13 cellular contexts compared by ENCODE assay signal in genomic region chr5:756865-757345, GRCh38. TPM values are rescaled to one million over a fixed set of nuclear protein-coding genes. Genes with fewer than 3 reads are reported as not detected.
DNase-seq lines count a peak whose midpoint lies in the region; ATAC-seq, FAIRE-seq and TF ChIP-seq lines count a peak whose summit lies in the region.
"Had no signal": no experiment of that assay in that cellular context is flagged by ENCODE, and none has a peak within 500 bp of the region (broad histone marks: within the 10 kb centered on the region; RNA-seq: fewer than 3 reads in every experiment).

No MANE protein-coding gene starts in this region.

- TF ChIP-seq CTCF in left lung (IDR thresholded peaks at IDR 0.05) (no peak), natural killer cell (IDR thresholded peaks at IDR 0.05) (no peak)

- DNase-seq in H54 (ENCODE audit: insufficient read length, low spot score) (peak; percentile 3), caudate nucleus (lab: John Stamatoyannopoulos, UW) (peak in 3 of 61 donors; percentile 28 to 50 (median 36)), left lung (peak; percentile 71 to 74), natural killer cell (no peak), GM12891 (ENCODE audit: insufficient read length, low spot score) (no peak)
- DNase-seq in stimulated activated CD8-positive, alpha-beta memory T cell treated with anti-CD3 and anti-CD28 coated beads, Interleukin-4, amount 100 ng/mL, for 48 hours, result peak; percentile 21
- DNase-seq: activated naive CD8-positive, alpha-beta T cell treated with anti-CD3 and anti-CD28 coated beads, Interleukin-2, amount 10 ng/mL, durations not matched to agents 7 days and 5 days; Calu3; NCI-H526 had no signal

- no peaks in the 10 kb centered on the region for H3K36me3 ChIP-seq in left lung

- FAIRE-seq in H54 (lab: Jason Lieb, UNC) (no peak), GM12891 (lab: Jason Lieb, UNC) (no peak)

- no peaks in the 10 kb centered on the region for H3K9me3 ChIP-seq in left lung

- H3K4me3 ChIP-seq in left lung, result no peak overlapping the region
- H3K4me3 ChIP-seq: dorsolateral prefrontal cortex, SK-N-MC had no signal

- no peaks in the 10 kb centered on the region for H3K27me3 ChIP-seq in left lung
- H3K27me3 ChIP-seq: dorsolateral prefrontal cortex had no signal

- H3K9me3 Mint-ChIP-seq in natural killer cell, result no peaks in the 10 kb centered on the region
- H3K9me3 Mint-ChIP-seq: activated CD4-positive, alpha-beta T cell treated with anti-CD3 and anti-CD28 coated beads, Interleukin-2, amount 10 ng/mL, durations not matched to agents 24 days and 14 days; activated naive CD8-positive, alpha-beta T cell treated with anti-CD3 and anti-CD28 coated beads, Interleukin-2, amount 10 ng/mL, durations not matched to agents 7 days and 5 days had no signal

- ATAC-seq in left lung (peak; percentile 66), natural killer cell (no peak), HG02759 (IDR thresholded peaks at IDR 0.05; ENCODE audit: unreplicated experiment) (no peak)

- peaks cover 0 to 4% of the 10 kb centered on the region in 2 donors for H3K27me3 Mint-ChIP-seq in natural killer cell (ENCODE audit: low read depth in 2 of 2)
- H3K27me3 Mint-ChIP-seq: activated CD4-positive, alpha-beta T cell treated with anti-CD3 and anti-CD28 coated beads, Interleukin-2, amount 10 ng/mL, durations not matched to agents 24 days and 14 days; activated naive CD8-positive, alpha-beta T cell treated with anti-CD3 and anti-CD28 coated beads, Interleukin-2, amount 10 ng/mL, durations not matched to agents 7 days and 5 days had no signal

- H3K4me1 ChIP-seq in left lung, result peaks cover 29 to 34% of the 10 kb centered on the region in 2 donors

- peaks cover 0 to 7% of the 10 kb centered on the region in 2 donors for H3K4me1 Mint-ChIP-seq in natural killer cell
- H3K4me1 Mint-ChIP-seq: activated naive CD8-positive, alpha-beta T cell treated with anti-CD3 and anti-CD28 coated beads, Interleukin-2, amount 10 ng/mL, durations not matched to agents 7 days and 5 days had no signal

- TF ChIP-seq POLR2A in H54 (IDR thresholded peaks at IDR 0.05; ENCODE audit: low read depth, low read length), result no peak
- no peak for TF ChIP-seq POLR2A in GM12891 (IDR thresholded peaks at IDR 0.05; ENCODE audit: low read depth, low read length)

- no peak overlapping the region for H3K27ac Mint-ChIP-seq in natural killer cell
- H3K27ac Mint-ChIP-seq: activated CD4-positive, alpha-beta T cell treated with anti-CD3 and anti-CD28 coated beads, Interleukin-2, amount 10 ng/mL, durations not matched to agents 24 days and 14 days; activated naive CD8-positive, alpha-beta T cell treated with anti-CD3 and anti-CD28 coated beads, Interleukin-2, amount 10 ng/mL, durations not matched to agents 7 days and 5 days had no signal

- no peak overlapping the region for H3K4me3 Mint-ChIP-seq in natural killer cell
- H3K4me3 Mint-ChIP-seq: activated CD4-positive, alpha-beta T cell treated with anti-CD3 and anti-CD28 coated beads, Interleukin-2, amount 10 ng/mL, durations not matched to agents 24 days and 14 days; activated naive CD8-positive, alpha-beta T cell treated with anti-CD3 and anti-CD28 coated beads, Interleukin-2, amount 10 ng/mL, durations not matched to agents 7 days and 5 days had no signal

- no peaks in the 10 kb centered on the region for H3K36me3 Mint-ChIP-seq in natural killer cell
- H3K36me3 Mint-ChIP-seq: activated naive CD8-positive, alpha-beta T cell treated with anti-CD3 and anti-CD28 coated beads, Interleukin-2, amount 10 ng/mL, durations not matched to agents 7 days and 5 days had no signal

- intact Hi-C loops in left lung (cut with DNase I), result no loop called here
- intact Hi-C loops in natural killer cell (cut with micrococcal nuclease), result no loop called here

- H3K27ac ChIP-seq in caudate nucleus (ENCODE audit: low read depth, low read length) (peak overlapping the region; percentile 77), left lung (peak overlapping the region in 1 of 2 donors; percentile 56)
- H3K27ac ChIP-seq: SK-N-MC had no signal

TF ChIP-seq in GM12891, 5 proteins besides CTCF, POLR2A, EP300 and RAD21:
- TF ChIP-seq POLR2AphosphoS5 (IDR thresholded peaks at IDR 0.05; ENCODE audit: low read depth, low read length) (no peak), SPI1 (IDR thresholded peaks at IDR 0.05; ENCODE audit: low read depth, low read length) (no peak), POU2F2 (IDR thresholded peaks at IDR 0.05; ENCODE audit: low read depth, low read length) (no peak), TAF1 (IDR thresholded peaks at IDR 0.05; ENCODE audit: low read depth, low read length) (no peak), PAX5 (IDR thresholded peaks at IDR 0.05; ENCODE audit: insufficient read depth, low read length, severe bottlenecking) (no peak)
TF ChIP-seq in GM12891: peak in this region for 0.

RNA-seq across cellular contexts. Expression of gene ZDHHC11B, which starts 27.6 kb away (rescaled TPM):
- total RNA-seq in left lung, result 10 to 100 TPM in 1 of 2 donors, 1 to 10 TPM in 1; 8.4 to 26.4 TPM
- 1 to 10 TPM in 2 of 3 donors, under 1 TPM in 1; 0.85 to 7.3 (median 2.2) TPM for total RNA-seq in natural killer cell
- 0.10 TPM for polyA plus RNA-seq in GM12891 (2012; ENCODE audit: low read depth, missing spikeins)
- total RNA-seq: activated CD4-positive, alpha-beta T cell treated with anti-CD3 and anti-CD28 coated beads, Interleukin-2, amount 10 ng/mL, durations not matched to agents 24 days and 14 days had no signal

Comparison
In these comparisons a context has a peak if more than half of its experiments do, and no peak if none do; other contexts are left out.
1. DNase-seq: peak in H54 (single experiment), left lung (2 of 2) and stimulated activated CD8-positive, alpha-beta memory T cell treated with anti-CD3 and anti-CD28 coated beads, Interleukin-4, amount 100 ng/mL, for 48 hours (single experiment); none in natural killer cell (single experiment) and GM12891 (single experiment).